In the genomic region with DNA sequence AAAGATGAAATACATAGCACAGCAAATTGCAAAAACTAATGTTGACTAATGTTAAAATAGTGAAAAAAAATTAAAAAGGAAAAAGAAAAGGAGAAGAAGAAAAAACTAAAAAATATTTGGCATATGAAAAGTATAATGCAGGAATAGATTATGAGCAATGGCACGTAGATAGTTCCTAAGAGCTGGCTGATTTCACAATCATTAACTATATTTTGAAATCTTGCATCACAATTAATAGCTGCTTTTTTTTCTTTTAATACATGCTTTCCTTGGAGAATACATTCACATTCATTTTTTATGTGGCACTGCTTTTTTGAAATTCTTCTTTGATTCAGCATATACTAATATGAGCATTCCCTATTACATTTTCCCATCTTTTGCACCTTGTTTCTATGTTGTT, we compare ENCODE assay signal across 11 cellular contexts.
"Had no signal": no experiment of that assay in that cellular context is flagged by ENCODE, and none has a peak within 500 bp of the region (broad histone marks: within the 10 kb centered on the region; RNA-seq: fewer than 3 reads in every experiment).

No MANE protein-coding gene starts in this region.

- H3K4me2 ChIP-seq: GM23338 had no signal

- ATAC-seq: GM23338, HCT116 had no signal

- H2AFZ ChIP-seq: GM23248, GM23338 had no signal

- FAIRE-seq: H1, H54 had no signal

- H3K36me3 ChIP-seq: HAP-1 had no signal

- H3K27ac ChIP-seq: GM23248 had no signal

- H3K9ac ChIP-seq: GM23248 had no signal

- H3K4me3 ChIP-seq: GM23248, GM23338, HAP-1 had no signal

- H3K9me3 ChIP-seq: HAP-1 had no signal

- H3K4me1 ChIP-seq: HAP-1 had no signal

- DNase-seq: GM23248, GOT3, H7, H9, HCEC 1CT, HFFc6 had no signal
